1 cellular context compared by ENCODE assay signal in genomic region chr15:76311071-76311956, GRCh38.
TF ChIP-seq lines count a peak whose summit lies in the region.

Gene ETFA, minus strand, starts transcription at chr15:76311469. Its CDS starts 81 bp downstream, at chr15:76311388.

TF ChIP-seq in K562, 482 proteins besides CTCF, POLR2A, EP300 and RAD21 (continued from another document and continues in another):
- TF ChIP-seq HMGXB4 (CRISPR knock-in tag; IDR thresholded peaks at IDR 0.05) (no peak; the same call in 1 of the 2 replicates), ZNF512 (tag; IDR thresholded peaks at IDR 0.05) (no peak), CBX2 (IDR thresholded peaks at IDR 0.05; ENCODE audit: insufficient read depth, low read length, poor library complexity, severe bottlenecking) (no peak), KLF16 (IDR thresholded peaks at IDR 0.05) (no peak), IRF2 (CRISPR knock-in tag; IDR thresholded peaks at IDR 0.05) (no peak), SMARCB1 (IDR thresholded peaks at IDR 0.05; ENCODE audit: insufficient read length, low read depth) (no peak), L3MBTL2 (IDR thresholded peaks at IDR 0.05) (peak; percentile 96), TAF15 (IDR thresholded peaks at IDR 0.05; ENCODE audit: low read depth, low read length) (no peak), NCOA4 (IDR thresholded peaks at IDR 0.05; ENCODE audit: partially characterized antibody) (no peak), GATA2 (CRISPR knock-in tag; IDR thresholded peaks at IDR 0.05) (peak; percentile 58), ILF3 (IDR thresholded peaks at IDR 0.05; ENCODE audit: borderline replicate concordance) (no peak), KDM1A (IDR thresholded peaks at IDR 0.05) (no peak), SP2 (IDR thresholded peaks at IDR 0.05; ENCODE audit: extremely low read depth, low read depth, low read length, poor library complexity, severe bottlenecking) (no peak), ZNF57 (CRISPR knock-in tag; IDR thresholded peaks at IDR 0.05) (no peak), HINFP (tag; conservative IDR thresholded peaks at IDR 0.05; ENCODE audit: low read depth) (no peak), ZNF277 (CRISPR knock-in tag; IDR thresholded peaks at IDR 0.05; ENCODE audit: borderline replicate concordance) (no peak), SLC30A9 (CRISPR knock-in tag; IDR thresholded peaks at IDR 0.05) (no peak), LARP7 (IDR thresholded peaks at IDR 0.05) (no peak), MCM5 (IDR thresholded peaks at IDR 0.05; ENCODE audit: low read depth) (no peak), STAG1 (CRISPR knock-in tag; IDR thresholded peaks at IDR 0.05; ENCODE audit: borderline replicate concordance) (peak; percentile 7; the same call in 1 of the 2 replicates), NELFE (IDR thresholded peaks at IDR 0.05; ENCODE audit: insufficient read depth, insufficient read length) (no peak), DDX20 (tag; IDR thresholded peaks at IDR 0.05; ENCODE audit: low read depth) (no peak), GMEB1 (CRISPR knock-in tag; IDR thresholded peaks at IDR 0.05) (no peak), NFE2 (IDR thresholded peaks at IDR 0.05; ENCODE audit: low read depth) (peak; percentile 19; the same call in 1 of the 2 replicates), U2AF1 (optimal IDR thresholded peaks at IDR 0.05; ENCODE audit: low read depth, low read length) (peak; percentile 40), TGIF2 (CRISPR knock-in tag; IDR thresholded peaks at IDR 0.05) (no peak; the same call in 1 of the 2 replicates), ZHX1 (conservative IDR thresholded peaks at IDR 0.05; ENCODE audit: low read length) (peak; percentile 92; the same call in 1 of the 2 replicates), PKNOX1 (IDR thresholded peaks at IDR 0.05) (0 out of 2 replicates have a peak, but pooled peaks have one; percentile 23), TCF3 (CRISPR knock-in tag; IDR thresholded peaks at IDR 0.05) (peak; percentile 37; the same call in 1 of the 2 replicates), ELF1 (tag; IDR thresholded peaks at IDR 0.05) (peak; percentile 28; the same call in 1 of the 2 replicates), MAFF (IDR thresholded peaks at IDR 0.05; ENCODE audit: low read length) (peak; percentile 56; the same call in 1 of the 2 replicates), NFIX (CRISPR knock-in tag; IDR thresholded peaks at IDR 0.05; ENCODE audit: low read depth) (no peak), FOXK1 (CRISPR knock-in tag; IDR thresholded peaks at IDR 0.05; ENCODE audit: borderline replicate concordance) (0 out of 2 replicates have a peak, but pooled peaks have one; percentile 73), RERE (CRISPR knock-in tag; IDR thresholded peaks at IDR 0.05; ENCODE audit: borderline replicate concordance) (no peak), USF2 (CRISPR knock-in tag; IDR thresholded peaks at IDR 0.05) (peak; percentile 86), THAP12 (CRISPR knock-in tag; IDR thresholded peaks at IDR 0.05) (peak; percentile 92), ZNF165 (CRISPR knock-in tag; IDR thresholded peaks at IDR 0.05; ENCODE audit: borderline replicate concordance) (no peak)
